Comparison of ENCODE assay signal across 8 cellular contexts in the genomic region with DNA sequence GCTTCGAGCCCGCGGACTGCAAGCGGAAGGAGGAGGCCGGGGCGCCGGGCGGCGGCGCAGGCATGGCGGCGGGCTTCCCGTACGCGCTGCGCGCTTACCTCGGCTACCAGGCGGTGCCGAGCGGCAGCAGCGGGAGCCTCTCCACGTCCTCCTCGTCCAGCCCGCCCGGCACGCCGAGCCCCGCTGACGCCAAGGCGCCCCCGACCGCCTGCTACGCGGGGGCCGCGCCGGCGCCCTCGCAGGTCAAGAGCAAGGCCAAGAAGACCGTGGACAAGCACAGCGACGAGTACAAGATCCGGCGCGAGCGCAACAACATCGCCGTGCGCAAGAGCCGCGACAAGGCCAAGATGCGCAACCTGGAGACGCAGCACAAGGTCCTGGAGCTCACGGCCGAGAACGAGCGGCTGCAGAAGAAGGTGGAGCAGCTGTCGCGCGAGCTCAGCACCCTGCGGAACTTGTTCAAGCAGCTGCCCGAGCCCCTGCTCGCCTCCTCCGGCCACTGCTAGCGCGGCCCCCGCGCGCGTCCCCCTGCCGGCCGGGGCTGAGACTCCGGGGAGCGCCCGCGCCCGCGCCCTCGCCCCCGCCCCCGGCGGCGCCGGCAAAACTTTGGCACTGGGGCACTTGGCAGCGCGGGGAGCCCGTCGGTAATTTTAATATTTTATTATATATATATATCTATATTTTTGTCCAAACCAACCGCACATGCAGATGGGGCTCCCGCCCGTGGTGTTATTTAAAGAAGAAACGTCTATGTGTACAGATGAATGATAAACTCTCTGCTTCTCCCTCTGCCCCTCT. TPM values are rescaled to one million over a fixed set of nuclear protein-coding genes. Genes with fewer than 3 reads are reported as not detected.
DNase-seq lines count a peak whose midpoint lies in the region; ATAC-seq and TF ChIP-seq lines count a peak whose summit lies in the region.

No MANE protein-coding gene starts in this region.

- H3K18ac ChIP-seq in trophoblast cell (ENCODE audit: low read length) = peak overlapping the region; percentile 51

- peak overlapping the region; percentile 89 to 97 for H3K4me3 ChIP-seq in Panc1 (ENCODE audit: low read depth in 2 of 2, low read length in 2 of 2)
- H3K4me3 ChIP-seq in trophoblast cell (ENCODE audit: low read depth, low read length) = peak overlapping the region; percentile 93

- CTCF ChIA-PET in Panc1 (lab: Charles Lee) = interaction anchor here (0.6 to 0.7 kb wide), 2 partner anchors 122 to 273 kb away, joined by 5 read pairs; no protein-coding TSS in a partner anchor

- BruUV-seq in Panc1 (replicated peaks; lab: Mats Ljungman, UMichigan) = no TSS peak

- peak overlapping the region; percentile 34 for H2AFZ ChIP-seq in trophoblast cell (ENCODE audit: insufficient read depth, low read length, poor library complexity)

- H2AK5ac ChIP-seq in trophoblast cell (ENCODE audit: low read length) = peak overlapping the region; percentile 6

- intact Hi-C loops in Panc1 (cut with micrococcal nuclease; ENCODE audit: unreplicated experiment) = no loop called here

- peak overlapping the region; percentile 35 for H4K8ac ChIP-seq in trophoblast cell (ENCODE audit: low read depth, low read length)

- no peak overlapping the region for H2BK12ac ChIP-seq in trophoblast cell (ENCODE audit: low read length)

- H2BK120ac ChIP-seq in trophoblast cell (ENCODE audit: insufficient read depth, low read length, poor library complexity) = peak overlapping the region; percentile 3

- in situ Hi-C loops in Panc1 (cut with HindIII; ENCODE audit: low pct_unique_long_range_greater_than_20kb, low sequenced_read_pairs) = no loop called here

- peak; percentile 22 for ATAC-seq in HG03139 (IDR thresholded peaks at IDR 0.05; ENCODE audit: unreplicated experiment)
- peak; percentile 19 for ATAC-seq in Panc1

- H3K27me3 ChIP-seq in Panc1 (ENCODE audit: control insufficient read depth, insufficient read depth, low read length) (no peaks in the 10 kb centered on the region), trophoblast cell (ENCODE audit: insufficient read depth, low read length) (no peaks in the 10 kb centered on the region)

- no CpG with 5 or more reads among the region's 93 CpGs for WGBS in trophoblast cell (ENCODE audit: extremely low coverage, insufficient coverage, insufficient read length)

- DNase-seq in SKM-1 treated with dmso at 0.1 percent for 144 hours (lab: John Stamatoyannopoulos, UW; ENCODE audit: unreplicated experiment) (peak; percentile 28), SKM-1 (lab: John Stamatoyannopoulos, UW; ENCODE audit: unreplicated experiment) (no peak), Panc1 (ENCODE audit: low read depth, low spot score) (no peak), germinal center (ENCODE audit: low spot score) (peak; percentile 75), trophoblast cell (peak; percentile 44 to 59), hippocampal formation (lab: John Stamatoyannopoulos, UW) (no peak)
- peak; percentile 49 for DNase-seq in activated effector memory CD4-positive, alpha-beta T cell treated with Interleukin-2 at 50 U/mL for 16 hours

- H3K36me3 ChIP-seq in Panc1 (ENCODE audit: control insufficient read depth, insufficient read depth, low read length) (peaks cover 2% of the 10 kb centered on the region; the same call in 1 of the 2 replicates), trophoblast cell (ENCODE audit: control insufficient read depth in 1 of 2, insufficient read depth in 2 of 2, low read length in 2 of 2) (no peaks in the 10 kb centered on the region)

- peak overlapping the region; percentile 33 for H2BK5ac ChIP-seq in trophoblast cell (ENCODE audit: low read depth, low read length, poor library complexity)

- H3K4ac ChIP-seq in trophoblast cell (ENCODE audit: low read depth, low read length) = peak overlapping the region; percentile 30

- H4K12ac ChIP-seq in trophoblast cell (ENCODE audit: low read depth, low read length) = peak overlapping the region; percentile 1

- no peak for TF ChIP-seq CTCF in Panc1 (IDR thresholded peaks at IDR 0.05)

- POLR2A ChIA-PET in Panc1 (lab: Charles Lee) = interaction anchor here (0.6 to 0.7 kb wide), 2 partner anchors 33 to 481 kb away, joined by 3 to 6 read pairs; no protein-coding TSS in a partner anchor

- peak overlapping the region; percentile 83 for H3K9ac ChIP-seq in trophoblast cell (ENCODE audit: low read length)

- peak overlapping the region; percentile 84 for H3K4me2 ChIP-seq in trophoblast cell (ENCODE audit: low read length)

- peak overlapping the region; percentile 2 for H3K23ac ChIP-seq in trophoblast cell (ENCODE audit: low read length)

- peak overlapping the region; percentile 47 for H3K14ac ChIP-seq in trophoblast cell (ENCODE audit: low read length)

- H3K9me3 ChIP-seq in Panc1 (ENCODE audit: control insufficient read depth, insufficient read depth, low read depth, low read length) (no peaks in the 10 kb centered on the region), trophoblast cell (ENCODE audit: insufficient read depth, low read depth, low read length) (no peaks in the 10 kb centered on the region)

- peaks cover 30% of the 10 kb centered on the region for H3K79me1 ChIP-seq in trophoblast cell (ENCODE audit: low read length)

- peaks cover 19% of the 10 kb centered on the region for H3K79me2 ChIP-seq in trophoblast cell (ENCODE audit: control insufficient read depth, insufficient read depth, low read length, poor library complexity)

- peak overlapping the region; percentile 76 for H4K91ac ChIP-seq in trophoblast cell (ENCODE audit: low read depth, low read length)

- peak overlapping the region; percentile 97 for H3K27ac ChIP-seq in Panc1 (ENCODE audit: low read length)
- peak overlapping the region; percentile 83 for H3K27ac ChIP-seq in trophoblast cell (ENCODE audit: low read depth, low read length)

- H3K4me1 ChIP-seq in Panc1 (ENCODE audit: control insufficient read depth, insufficient read depth, low read length) = peaks cover 46% of the 10 kb centered on the region
- H3K4me1 ChIP-seq in trophoblast cell (ENCODE audit: control insufficient read depth in 1 of 2, insufficient read depth in 2 of 2, low read length in 2 of 2) = peaks cover 21 to 24% of the 10 kb centered on the region in 2 experiments

RNA-seq across cellular contexts. Expression of gene CEBPB, which starts 1.1 kb away (rescaled TPM):
- 52.1 TPM for total RNA-seq in Panc1 (2021; ENCODE audit: unreplicated experiment)
- polyA plus RNA-seq in Panc1 (2012; ENCODE audit: insufficient read length) = 80.9 TPM
- 167 and 177 TPM in 2 replicates for polyA plus RNA-seq in trophoblast cell (2013)

RNA-seq across cellular contexts. Expression of gene PEDS1, which starts 38.2 kb away (rescaled TPM):
- 88.9 TPM for total RNA-seq in Panc1 (2021; ENCODE audit: unreplicated experiment)
- 209 TPM for polyA plus RNA-seq in Panc1 (2012; ENCODE audit: insufficient read length)
- polyA plus RNA-seq in trophoblast cell (2013) = 132 and 134 TPM in 2 replicates

Comparison
In these comparisons a context has a peak if more than half of its experiments do, and no peak if none do; other contexts are left out.
1. DNase-seq: peak in SKM-1 treated with dmso at 0.1 percent for 144 hours (single experiment), activated effector memory CD4-positive, alpha-beta T cell treated with Interleukin-2 at 50 U/mL for 16 hours (single experiment), germinal center (single experiment) and trophoblast cell (2 of 2); none in SKM-1 (single experiment), Panc1 (single experiment) and hippocampal formation (0 of 2).